1 cellular context compared by ENCODE assay signal in the genomic region with DNA sequence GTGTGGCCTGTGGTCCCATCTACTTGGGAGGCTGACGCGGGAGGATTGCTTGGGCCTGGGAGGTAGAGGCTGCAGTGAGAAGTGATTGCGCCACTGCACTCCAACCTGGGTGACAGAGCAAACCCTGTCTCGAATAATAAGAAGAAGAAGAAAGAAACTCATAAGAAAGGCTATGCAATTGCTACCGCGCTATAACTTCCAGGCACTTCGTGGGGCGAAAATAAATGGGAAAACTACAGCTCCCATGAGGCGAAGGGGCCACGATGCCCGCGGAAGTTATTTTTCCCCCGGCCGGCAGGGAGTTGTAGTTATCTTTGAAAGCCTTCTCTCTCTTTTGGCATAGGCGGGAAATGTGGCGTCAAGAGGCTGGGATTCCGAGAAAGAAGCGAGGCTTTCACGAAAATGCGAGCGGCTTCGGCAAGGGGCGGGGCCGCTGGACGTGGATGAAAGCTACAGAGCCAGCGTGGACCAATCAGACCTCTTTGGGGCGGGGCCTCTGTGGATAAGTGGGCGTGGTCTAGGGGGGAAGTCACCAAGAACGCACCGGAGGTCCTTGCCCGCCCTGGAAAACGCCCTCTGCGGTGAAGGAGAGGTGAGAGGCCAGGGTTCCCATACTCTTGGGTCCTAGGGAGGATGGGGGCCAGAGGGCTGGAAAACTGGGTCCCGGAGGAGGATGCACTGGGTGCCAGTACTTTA.
TF ChIP-seq lines count a peak whose summit lies in the region.

A gene (plus strand): TSS at position 532 of the 696 bp plus-strand sequence. CDS start 485 bp downstream, outside the sequence.

TF ChIP-seq in A549, 52 proteins besides CTCF, POLR2A, EP300 and RAD21 (continued from another document):
- TF ChIP-seq, protein P1, sequence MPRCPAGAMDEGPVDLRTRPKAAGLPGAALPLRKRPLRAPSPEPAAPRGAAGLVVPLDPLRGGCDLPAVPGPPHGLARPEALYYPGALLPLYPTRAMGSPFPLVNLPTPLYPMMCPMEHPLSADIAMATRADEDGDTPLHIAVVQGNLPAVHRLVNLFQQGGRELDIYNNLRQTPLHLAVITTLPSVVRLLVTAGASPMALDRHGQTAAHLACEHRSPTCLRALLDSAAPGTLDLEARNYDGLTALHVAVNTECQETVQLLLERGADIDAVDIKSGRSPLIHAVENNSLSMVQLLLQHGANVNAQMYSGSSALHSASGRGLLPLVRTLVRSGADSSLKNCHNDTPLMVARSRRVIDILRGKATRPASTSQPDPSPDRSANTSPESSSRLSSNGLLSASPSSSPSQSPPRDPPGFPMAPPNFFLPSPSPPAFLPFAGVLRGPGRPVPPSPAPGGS (IDR thresholded peaks at IDR 0.05): peak; percentile 22; the same call in 1 of the 3 replicates
- no peak for TF ChIP-seq RCOR1 (IDR thresholded peaks at IDR 0.05; ENCODE audit: low read depth, low read length)
- TF ChIP-seq FOSB (CRISPR knock-in tag; IDR thresholded peaks at IDR 0.05): no peak
- TF ChIP-seq RFX5 (IDR thresholded peaks at IDR 0.05): peak; percentile 46; the same call in 1 of the 2 replicates
- TF ChIP-seq MAZ (IDR thresholded peaks at IDR 0.05; ENCODE audit: borderline replicate concordance, low read depth, low read length): peak; percentile 43; the same call in 1 of the 2 replicates
- TF ChIP-seq RNF2 (IDR thresholded peaks at IDR 0.05; ENCODE audit: borderline replicate concordance, low read depth): no peak
- TF ChIP-seq, protein P2, sequence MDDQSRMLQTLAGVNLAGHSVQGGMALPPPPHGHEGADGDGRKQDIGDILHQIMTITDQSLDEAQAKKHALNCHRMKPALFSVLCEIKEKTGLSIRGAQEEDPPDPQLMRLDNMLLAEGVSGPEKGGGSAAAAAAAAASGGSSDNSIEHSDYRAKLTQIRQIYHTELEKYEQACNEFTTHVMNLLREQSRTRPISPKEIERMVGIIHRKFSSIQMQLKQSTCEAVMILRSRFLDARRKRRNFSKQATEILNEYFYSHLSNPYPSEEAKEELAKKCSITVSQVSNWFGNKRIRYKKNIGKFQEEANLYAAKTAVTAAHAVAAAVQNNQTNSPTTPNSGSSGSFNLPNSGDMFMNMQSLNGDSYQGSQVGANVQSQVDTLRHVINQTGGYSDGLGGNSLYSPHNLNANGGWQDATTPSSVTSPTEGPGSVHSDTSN (IDR thresholded peaks at IDR 0.05): no peak
- TF ChIP-seq, protein P3, sequence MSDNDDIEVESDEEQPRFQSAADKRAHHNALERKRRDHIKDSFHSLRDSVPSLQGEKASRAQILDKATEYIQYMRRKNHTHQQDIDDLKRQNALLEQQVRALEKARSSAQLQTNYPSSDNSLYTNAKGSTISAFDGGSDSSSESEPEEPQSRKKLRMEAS (IDR thresholded peaks at IDR 0.05): peak; percentile 93
- TF ChIP-seq, protein P4, sequence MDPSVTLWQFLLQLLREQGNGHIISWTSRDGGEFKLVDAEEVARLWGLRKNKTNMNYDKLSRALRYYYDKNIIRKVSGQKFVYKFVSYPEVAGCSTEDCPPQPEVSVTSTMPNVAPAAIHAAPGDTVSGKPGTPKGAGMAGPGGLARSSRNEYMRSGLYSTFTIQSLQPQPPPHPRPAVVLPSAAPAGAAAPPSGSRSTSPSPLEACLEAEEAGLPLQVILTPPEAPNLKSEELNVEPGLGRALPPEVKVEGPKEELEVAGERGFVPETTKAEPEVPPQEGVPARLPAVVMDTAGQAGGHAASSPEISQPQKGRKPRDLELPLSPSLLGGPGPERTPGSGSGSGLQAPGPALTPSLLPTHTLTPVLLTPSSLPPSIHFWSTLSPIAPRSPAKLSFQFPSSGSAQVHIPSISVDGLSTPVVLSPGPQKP (IDR thresholded peaks at IDR 0.05; ENCODE audit: low read depth, low read length): no peak
- no peak for TF ChIP-seq FOXS1 (CRISPR knock-in tag; IDR thresholded peaks at IDR 0.05)
- peak; percentile 32; the same call in 1 of the 3 replicates for TF ChIP-seq SMC3 (IDR thresholded peaks at IDR 0.05)
- TF ChIP-seq ESRRA (IDR thresholded peaks at IDR 0.05; ENCODE audit: borderline replicate concordance, low read length): no peak; the same call in 1 of the 2 replicates
- TF ChIP-seq CBX2 (IDR thresholded peaks at IDR 0.05; ENCODE audit: borderline replicate concordance, low read depth): no peak
- TF ChIP-seq PHF8 (IDR thresholded peaks at IDR 0.05; ENCODE audit: borderline replicate concordance, low read depth): no peak; the same call in 1 of the 2 replicates
